In genomic region chr11:65426839-65427690, GRCh38 we compare ENCODE assay signal across 8 cellular contexts. TPM values are rescaled to one million over a fixed set of nuclear protein-coding genes. Genes with fewer than 3 reads are reported as not detected.
A peak's percentile ranks its signal among the peaks of the same experiment; 100 is the strongest.
DNase-seq lines count a peak whose midpoint lies in the region; ATAC-seq lines count a peak whose summit lies in the region.

No MANE protein-coding gene starts in this region.

- peaks cover 24% of the 10 kb centered on the region for H3K27me3 Mint-ChIP-seq in activated CD4-positive, alpha-beta memory T cell treated with anti-CD3 and anti-CD28 coated beads for 36 hours

- no peak overlapping the region for H2AFZ ChIP-seq in neuron (ENCODE audit: low read depth, low read length)

- peak overlapping the region; percentile 94 for H3K4me3 ChIP-seq in neuron (ENCODE audit: low read length)

- CTCF ChIA-PET in activated CD4-positive, alpha-beta memory T cell treated with anti-CD3 and anti-CD28 coated beads for 36 hours (lab: Charles Lee), result interaction anchor here (1.6 to 2.3 kb wide), 2 partner anchors 10 to 80 kb away, joined by 8 to 9 read pairs; no protein-coding TSS in a partner anchor

- ATAC-seq in esophagus mucosa (peak; percentile 7), GM19351 (IDR thresholded peaks at IDR 0.05; ENCODE audit: unreplicated experiment) (no peak)

- no peaks in the 10 kb centered on the region for H3K27me3 ChIP-seq in neuron (ENCODE audit: insufficient read depth, low read length)

- DNase-seq in Ammon's horn (ENCODE audit: low spot score), result peak; percentile 45
- DNase-seq in HT-29 (ENCODE audit: low spot score), result peak; percentile 89
- peak; percentile 64 for DNase-seq in activated CD4-positive, alpha-beta memory T cell treated with anti-CD3 and anti-CD28 coated beads for 36 hours
- DNase-seq in NCI-H748 (lab: John Stamatoyannopoulos, UW; ENCODE audit: unreplicated experiment), result no peak
- no peak for DNase-seq in HuH-7.5 (ENCODE audit: low spot score)

- POLR2A ChIA-PET in activated CD4-positive, alpha-beta memory T cell treated with anti-CD3 and anti-CD28 coated beads for 36 hours (lab: Charles Lee), result interaction anchor here (1.1 to 17.4 kb wide), 5 partner anchors 8 to 73 kb away, joined by 4 to 4089 read pairs (median 175); partner anchors contain the start of gene MALAT1

- peaks cover 14% of the 10 kb centered on the region for H3K9me3 Mint-ChIP-seq in activated CD4-positive, alpha-beta memory T cell treated with anti-CD3 and anti-CD28 coated beads for 36 hours

- H3K36me3 Mint-ChIP-seq in activated CD4-positive, alpha-beta memory T cell treated with anti-CD3 and anti-CD28 coated beads for 36 hours, result peaks cover 82% of the 10 kb centered on the region

- intact Hi-C loops in activated CD4-positive, alpha-beta memory T cell treated with anti-CD3 and anti-CD28 coated beads for 36 hours (cut with micrococcal nuclease), result loop anchor here (1.0 to 5.0 kb wide), 6 partner anchors 9 to 550 kb away; partner anchors contain the start of genes EHD1 and SLC25A45

- H3K36me3 ChIP-seq in neuron (ENCODE audit: insufficient read depth, low read length), result peaks cover 38% of the 10 kb centered on the region

- peaks cover 67% of the 10 kb centered on the region for H3K4me1 Mint-ChIP-seq in activated CD4-positive, alpha-beta memory T cell treated with anti-CD3 and anti-CD28 coated beads for 36 hours (ENCODE audit: low read depth)

- peak overlapping the region; percentile 97 for H3K4me3 Mint-ChIP-seq in activated CD4-positive, alpha-beta memory T cell treated with anti-CD3 and anti-CD28 coated beads for 36 hours

- no peaks in the 10 kb centered on the region for H3K9me3 ChIP-seq in neuron (ENCODE audit: low read length)

- peak overlapping the region; percentile 100 for H3K27ac Mint-ChIP-seq in activated CD4-positive, alpha-beta memory T cell treated with anti-CD3 and anti-CD28 coated beads for 36 hours

- H3K4me1 ChIP-seq in neuron (ENCODE audit: insufficient read depth, low read length), result peaks cover 57% of the 10 kb centered on the region

RNA-seq across cellular contexts. Expression of gene NEAT1, which starts 4.5 kb away (rescaled TPM):
- 50.1 and 61.5 TPM in 2 replicates for total RNA-seq in HT-29 (2014; rRNA removed; shearing (Covaris generic))
- total RNA-seq in activated CD4-positive, alpha-beta memory T cell treated with anti-CD3 and anti-CD28 coated beads for 36 hours, result 100 to 1,000 TPM; 593 to 683 TPM
- 389 TPM for total RNA-seq in esophagus mucosa

RNA-seq across cellular contexts. Expression of gene FRMD8, which starts 40.6 kb away (rescaled TPM):
- 102 and 106 TPM in 2 replicates for total RNA-seq in HT-29 (2014; rRNA removed; shearing (Covaris generic))
- total RNA-seq in activated CD4-positive, alpha-beta memory T cell treated with anti-CD3 and anti-CD28 coated beads for 36 hours, result 10 to 100 TPM; 34.7 to 37.9 TPM
- 37.1 TPM for total RNA-seq in esophagus mucosa

RNA-seq across cellular contexts. Expression of gene SLC25A45, which starts 44.6 kb away (rescaled TPM):
- 5.8 and 8.8 TPM in 2 replicates for total RNA-seq in HT-29 (2014; rRNA removed; shearing (Covaris generic))
- 10 to 100 TPM; 14.4 to 16.1 TPM for total RNA-seq in activated CD4-positive, alpha-beta memory T cell treated with anti-CD3 and anti-CD28 coated beads for 36 hours
- total RNA-seq in esophagus mucosa, result 3.4 TPM

Comparison
In these comparisons a context has a peak if more than half of its experiments do, and no peak if none do; other contexts are left out.
1. DNase-seq: peak in Ammon's horn (single experiment), HT-29 (single experiment) and activated CD4-positive, alpha-beta memory T cell treated with anti-CD3 and anti-CD28 coated beads for 36 hours (single experiment); none in NCI-H748 (single experiment) and HuH-7.5 (single experiment).